Comparison of ENCODE assay signal across 10 cellular contexts in the genomic region with DNA sequence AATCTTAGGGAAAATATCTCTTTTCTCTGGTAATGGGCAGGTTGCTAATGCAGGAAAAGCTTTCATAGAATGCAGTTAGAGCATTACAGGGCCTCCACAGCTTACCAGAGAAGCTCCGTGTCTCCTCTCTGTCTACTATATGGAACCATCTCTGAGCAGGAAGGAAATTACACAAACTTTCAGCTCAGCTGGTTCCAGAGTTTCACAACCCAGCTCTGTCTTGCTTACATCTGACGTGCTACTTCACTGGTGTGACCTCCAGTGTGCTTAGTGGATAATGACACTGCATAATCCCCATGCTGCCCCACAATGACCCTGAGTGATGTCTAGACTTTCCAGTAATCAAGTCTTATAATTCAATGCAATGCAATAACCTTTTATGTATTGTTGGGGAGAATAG. TPM values are rescaled to one million over a fixed set of nuclear protein-coding genes. Genes with fewer than 3 reads are reported as not detected.
DNase-seq lines count a peak whose midpoint lies in the region; ATAC-seq and TF ChIP-seq lines count a peak whose summit lies in the region.
"Had no signal": no experiment of that assay in that cellular context is flagged by ENCODE, and none has a peak within 500 bp of the region (broad histone marks: within the 10 kb centered on the region; RNA-seq: fewer than 3 reads in every experiment).

No MANE protein-coding gene starts in this region.

- no peak overlapping the region for H3K4me2 ChIP-seq in PC-3 (ENCODE audit: low read length)

- POLR2A ChIA-PET in PC-3 (lab: Charles Lee; ENCODE audit: unreplicated experiment) = no interaction called here

- H3K36me3 ChIP-seq in ascending aorta = no peaks in the 10 kb centered on the region
- no peaks in the 10 kb centered on the region for H3K36me3 ChIP-seq in lung (ENCODE audit: control insufficient read depth in 2 of 2, insufficient read depth in 2 of 2, low read length in 2 of 2)
- H3K36me3 ChIP-seq in PC-3 (ENCODE audit: low read depth, low read length) = no peaks in the 10 kb centered on the region

- CTCF ChIA-PET in PC-3 (lab: Charles Lee) = no interaction called here

- no peak overlapping the region for H3K4me3 ChIP-seq in ascending aorta
- no peak overlapping the region for H3K4me3 ChIP-seq in lung
- H3K4me3 ChIP-seq in PC-3 (ENCODE audit: low read length) = no peak overlapping the region

- peak; percentile 44 for ATAC-seq in HG03378 (IDR thresholded peaks at IDR 0.05; ENCODE audit: unreplicated experiment)
- no peak for ATAC-seq in lung (ENCODE audit: insufficient read depth, low FRiP score)
- ATAC-seq in GM18520 (IDR thresholded peaks at IDR 0.05; ENCODE audit: unreplicated experiment) = no peak
- ATAC-seq in PC-3 = no peak

- H3K9me2 ChIP-seq in PC-3 (replicated peaks; ENCODE audit: low read length) = no peaks in the 10 kb centered on the region

- TF ChIP-seq CTCF in ascending aorta (IDR thresholded peaks at IDR 0.05) (no peak), lung (IDR thresholded peaks at IDR 0.05; ENCODE audit: control extremely low read depth, extremely low read depth) (no peak), PC-3 (conservative IDR thresholded peaks at IDR 0.05; ENCODE audit: low read depth, low read length) (no peak)

- no peaks in the 10 kb centered on the region for H3K9me3 ChIP-seq in ascending aorta
- H3K9me3 ChIP-seq in lung (ENCODE audit: control insufficient read depth in 2 of 2, insufficient read depth in 1 of 2, low read length in 1 of 2) = no peaks in the 10 kb centered on the region
- H3K9me3 ChIP-seq in PC-3 (ENCODE audit: low read length) = no peaks in the 10 kb centered on the region

- DNase-seq in CD1c-positive myeloid dendritic cell (ENCODE audit: extremely low spot score) (peak; percentile 95), ascending aorta (ENCODE audit: low spot score in 2 of 2) (peak; percentile 27 to 77), lung (ENCODE audit: low spot score) (peak; percentile 64), PC-3 (no peak), NCI-H1436 (lab: John Stamatoyannopoulos, UW) (no peak), NCI-H1105 (lab: John Stamatoyannopoulos, UW) (no peak)
- DNase-seq: NCI-H1930 had no signal

- H3K27me3 ChIP-seq in ascending aorta (no peaks in the 10 kb centered on the region), lung (ENCODE audit: control insufficient read depth, insufficient read depth) (no peaks in the 10 kb centered on the region), PC-3 (ENCODE audit: low read length) (no peaks in the 10 kb centered on the region)

- H3K9ac ChIP-seq in PC-3 (ENCODE audit: low read length) = no peak overlapping the region
- H3K9ac ChIP-seq: parathyroid adenoma had no signal

- intact Hi-C loops in ascending aorta (cut with DNase I) (no loop called here), PC-3 (cut with micrococcal nuclease) (no loop called here)

- H3K4me1 ChIP-seq in ascending aorta (peaks cover 4 to 7% of the 10 kb centered on the region in 2 donors), lung (ENCODE audit: control insufficient read depth in 2 of 2, insufficient read depth in 2 of 2, low read length in 2 of 2) (peaks cover 0 to 4% of the 10 kb centered on the region in 2 donors), PC-3 (ENCODE audit: insufficient read depth, low read length) (peaks cover 12% of the 10 kb centered on the region)
- H3K4me1 ChIP-seq: parathyroid adenoma had no signal

- no peak overlapping the region for H2AFZ ChIP-seq in PC-3 (ENCODE audit: low read length)
- H2AFZ ChIP-seq: parathyroid adenoma had no signal

- BruUV-seq in PC-3 (replicated peaks; lab: Mats Ljungman, UMichigan) = no TSS peak

- no peaks in the 10 kb centered on the region for H4K20me1 ChIP-seq in PC-3 (ENCODE audit: low read length)

- H3F3A ChIP-seq in PC-3 (ENCODE audit: low read length, unreplicated experiment) = no peaks in the 10 kb centered on the region

- H3K79me2 ChIP-seq in PC-3 (ENCODE audit: low read length) = 0 out of 2 replicates have a peak, but pooled peaks cover under 1% of the 10 kb centered on the region
- H3K79me2 ChIP-seq: parathyroid adenoma had no signal

- WGBS in lung, 2 donors = 15 to 31% methylated on average over 2 of the region's 2 CpGs

- no peak overlapping the region for H3K27ac ChIP-seq in ascending aorta
- H3K27ac ChIP-seq in lung (ENCODE audit: low read depth in 1 of 2, low read length in 1 of 2) = no peak overlapping the region
- no peak overlapping the region for H3K27ac ChIP-seq in PC-3 (ENCODE audit: low read length)
- H3K27ac ChIP-seq: parathyroid adenoma had no signal

RNA-seq across cellular contexts. Expression of gene FGGY, which starts 4.3 kb away (rescaled TPM):
- total RNA-seq in ascending aorta = 7.0 TPM
- total RNA-seq in lung = 10 to 100 TPM; 19.2 to 42.3 TPM
- 10 to 100 TPM; 16.1 to 17.4 TPM for polyA plus RNA-seq in lung
- total RNA-seq in PC-3 (2014; rRNA removed) = 7.4 and 10.1 TPM in 2 replicates

Comparison
In these comparisons a context has a peak if more than half of its experiments do, and no peak if none do; other contexts are left out.
1. DNase-seq: peak in CD1c-positive myeloid dendritic cell (single experiment), ascending aorta (2 of 2) and lung (single experiment); none in PC-3 (single experiment), NCI-H1436 (single experiment) and NCI-H1105 (single experiment).